Comparison of ENCODE assay signal across 26 cellular contexts in genomic region chr2:134190062-134190806, GRCh38.
DNase-seq lines count a peak whose midpoint lies in the region; ATAC-seq and TF ChIP-seq lines count a peak whose summit lies in the region.
"Had no signal": no experiment of that assay in that cellular context is flagged by ENCODE, and none has a peak within 500 bp of the region (broad histone marks: within the 10 kb centered on the region; RNA-seq: fewer than 3 reads in every experiment).

No MANE protein-coding gene starts in this region.

- no peak for ATAC-seq in T-helper 17 cell
- ATAC-seq in stimulated activated naive B cell treated with anti-CD40 and anti-IgM and Interleukin-4, amounts not matched to agents 10 μg/mL and 1 μg/mL and 100 μg/mL, for 72 hours (replicated peaks) = no peak
- ATAC-seq: HCT116; stimulated activated naive CD8-positive, alpha-beta T cell treated with anti-CD3 and anti-CD28 coated beads, Interleukin-15, Interleukin-2, amounts not matched to agents 100 U/mL and 50 U/mL, for 24 hours had no signal

- TF ChIP-seq POLR2A in suprapubic skin (IDR thresholded peaks at IDR 0.05) = no peak

- peaks cover 15% of the 10 kb centered on the region for H3K36me3 Mint-ChIP-seq in activated naive CD4-positive, alpha-beta T cell treated with anti-CD3 and anti-CD28 coated beads, Interleukin-2, amount 50 U/mL, for 24 hours
- peaks cover 16% of the 10 kb centered on the region for H3K36me3 Mint-ChIP-seq in activated naive CD4-positive, alpha-beta T cell treated with anti-CD3 and anti-CD28 coated beads for 36 hours (ENCODE audit: low read depth)
- H3K36me3 Mint-ChIP-seq in T-helper 17 cell (ENCODE audit: low read depth) = peaks cover 2% of the 10 kb centered on the region
- peaks cover 21 to 32% of the 10 kb centered on the region in 2 donors for H3K36me3 Mint-ChIP-seq in stimulated activated naive B cell treated with anti-CD40 and anti-IgM and Interleukin-4, amounts not matched to agents 10 μg/mL and 1 μg/mL and 100 μg/mL, for 72 hours

- peaks cover 5% of the 10 kb centered on the region for H3K9me3 Mint-ChIP-seq in activated naive CD4-positive, alpha-beta T cell treated with anti-CD3 and anti-CD28 coated beads, Interleukin-2, amount 50 U/mL, for 24 hours
- H3K9me3 Mint-ChIP-seq in activated naive CD4-positive, alpha-beta T cell treated with anti-CD3 and anti-CD28 coated beads for 36 hours = peaks cover 4% of the 10 kb centered on the region
- H3K9me3 Mint-ChIP-seq in stimulated activated naive B cell treated with anti-CD40 and anti-IgM and Interleukin-4, amounts not matched to agents 10 μg/mL and 1 μg/mL and 100 μg/mL, for 72 hours = peaks cover 3 to 5% of the 10 kb centered on the region in 2 donors
- H3K9me3 Mint-ChIP-seq: T-helper 1 cell treated with Interleukin-12 subunit alpha and Interleukin-12 subunit beta and Interleukin-4 antibody, amounts not matched to agents 30 μg/mL and 1 μg/mL, for 36 hours had no signal

- H3K4me1 ChIP-seq in hepatocyte (ENCODE audit: insufficient read depth) (peaks cover 4% of the 10 kb centered on the region), suprapubic skin (peaks cover 18% of the 10 kb centered on the region)
- H3K4me1 ChIP-seq: lower lobe of right lung, neural progenitor cell had no signal

- no peaks in the 10 kb centered on the region for H3K9me2 ChIP-seq in hepatocyte (replicated peaks; ENCODE audit: insufficient read depth)

- H3K27me3 Mint-ChIP-seq in activated naive CD4-positive, alpha-beta T cell treated with anti-CD3 and anti-CD28 coated beads, Interleukin-2, amount 50 U/mL, for 24 hours = no peaks in the 10 kb centered on the region
- H3K27me3 Mint-ChIP-seq in activated naive CD4-positive, alpha-beta T cell treated with anti-CD3 and anti-CD28 coated beads for 36 hours (ENCODE audit: low read depth) = no peaks in the 10 kb centered on the region
- no peaks in the 10 kb centered on the region for H3K27me3 Mint-ChIP-seq in T-helper 17 cell
- no peaks in the 10 kb centered on the region for H3K27me3 Mint-ChIP-seq in stimulated activated naive B cell treated with anti-CD40 and anti-IgM and Interleukin-4, amounts not matched to agents 10 μg/mL and 1 μg/mL and 100 μg/mL, for 72 hours
- H3K27me3 Mint-ChIP-seq: progenitor cell of endocrine pancreas had no signal

- H3K27ac ChIP-seq in hepatocyte (peak overlapping the region; percentile 56), suprapubic skin (no peak overlapping the region)
- H3K27ac ChIP-seq: adrenal gland, lower lobe of right lung, neural progenitor cell had no signal

- no peak overlapping the region for H3K4me2 ChIP-seq in hepatocyte
- H3K4me2 ChIP-seq: neural progenitor cell had no signal

- peaks cover 59% of the 10 kb centered on the region for H3K79me2 ChIP-seq in hepatocyte

- H3K4me3 Mint-ChIP-seq in activated naive CD4-positive, alpha-beta T cell treated with anti-CD3 and anti-CD28 coated beads, Interleukin-2, amount 50 U/mL, for 24 hours = no peak overlapping the region
- no peak overlapping the region for H3K4me3 Mint-ChIP-seq in activated naive CD4-positive, alpha-beta T cell treated with anti-CD3 and anti-CD28 coated beads for 36 hours
- H3K4me3 Mint-ChIP-seq in T-helper 17 cell = peak overlapping the region; percentile 41
- H3K4me3 Mint-ChIP-seq in stimulated activated naive B cell treated with anti-CD40 and anti-IgM and Interleukin-4, amounts not matched to agents 10 μg/mL and 1 μg/mL and 100 μg/mL, for 72 hours = no peak overlapping the region
- H3K4me3 Mint-ChIP-seq: neural progenitor cell; T-helper 1 cell treated with Interleukin-12 subunit alpha and Interleukin-12 subunit beta and Interleukin-4 antibody, amounts not matched to agents 30 μg/mL and 1 μg/mL, for 36 hours had no signal

- H3K4me1 Mint-ChIP-seq in activated naive CD4-positive, alpha-beta T cell treated with anti-CD3 and anti-CD28 coated beads, Interleukin-2, amount 50 U/mL, for 24 hours = peaks cover 63% of the 10 kb centered on the region
- peaks cover 34% of the 10 kb centered on the region for H3K4me1 Mint-ChIP-seq in activated naive CD4-positive, alpha-beta T cell treated with anti-CD3 and anti-CD28 coated beads for 36 hours (ENCODE audit: low read depth)
- H3K4me1 Mint-ChIP-seq in T-helper 17 cell = peaks cover 54% of the 10 kb centered on the region
- peaks cover 44 to 81% of the 10 kb centered on the region in 2 donors for H3K4me1 Mint-ChIP-seq in stimulated activated naive B cell treated with anti-CD40 and anti-IgM and Interleukin-4, amounts not matched to agents 10 μg/mL and 1 μg/mL and 100 μg/mL, for 72 hours

- no peak for TF ChIP-seq EP300 in suprapubic skin (IDR thresholded peaks at IDR 0.05)

- no peaks in the 10 kb centered on the region for H3K36me3 ChIP-seq in hepatocyte (replicated peaks; ENCODE audit: insufficient read depth, low read depth)
- no peaks in the 10 kb centered on the region for H3K36me3 ChIP-seq in suprapubic skin
- H3K36me3 ChIP-seq: adrenal gland, lower lobe of right lung, neural progenitor cell, tibial artery had no signal

- DNase-seq in activated naive CD4-positive, alpha-beta T cell treated with anti-CD3 and anti-CD28 coated beads for 36 hours = no peak
- DNase-seq in T-helper 17 cell (no peak), hepatocyte (ENCODE audit: low spot score) (no peak), GM20000 (ENCODE audit: low spot score) (no peak), NOMO-1 (lab: John Stamatoyannopoulos, UW; ENCODE audit: unreplicated experiment in 2 of 2) (no peak), suprapubic skin (ENCODE audit: low spot score in 2 of 2) (no peak)
- no peak for DNase-seq in stimulated activated naive B cell treated with anti-CD40 and anti-IgM and Interleukin-4, amounts not matched to agents 10 μg/mL and 1 μg/mL and 100 μg/mL, for 72 hours
- DNase-seq: 8988T; activated CD4-positive, alpha-beta T cell treated with anti-CD3 and anti-CD28 coated beads for 1 hour; activated gamma-delta T cell treated with Interleukin-2 at 50 U/mL for 16 hours; effector CD4-positive, alpha-beta T cell; KG1; kidney; lower lobe of right lung; NCI-H1417 treated with DMSO at 0.1 percent for 48 hours; NCI-H748 treated with DMSO at 0.1 percent for 48 hours; RPMI8226; stimulated activated CD4-positive, alpha-beta T cell treated with anti-CD3 and anti-CD28 coated beads, Interleukin-15, amount 100 ng/mL, for 24 hours; stimulated activated naive CD8-positive, alpha-beta T cell treated with anti-CD3 and anti-CD28 coated beads, Interleukin-15, Interleukin-2, amounts not matched to agents 100 U/mL and 50 U/mL, for 24 hours had no signal

- H3K9me3 ChIP-seq in T-helper 17 cell (ENCODE audit: control insufficient read depth, low read length, poor library complexity, severe bottlenecking) = no peaks in the 10 kb centered on the region
- H3K9me3 ChIP-seq in hepatocyte (ENCODE audit: low read depth) = no peaks in the 10 kb centered on the region
- H3K9me3 ChIP-seq in suprapubic skin = no peaks in the 10 kb centered on the region
- H3K9me3 ChIP-seq: adrenal gland, lower lobe of right lung, tibial artery had no signal

- TF ChIP-seq CTCF in hepatocyte (IDR thresholded peaks at IDR 0.05; ENCODE audit: poor library complexity) (no peak), GM20000 (IDR thresholded peaks at IDR 0.05; ENCODE audit: extremely low read depth, missing control alignments) (no peak), suprapubic skin (IDR thresholded peaks at IDR 0.05) (no peak)

- H3K27me3 ChIP-seq in hepatocyte (no peaks in the 10 kb centered on the region), suprapubic skin (no peaks in the 10 kb centered on the region)
- H3K27me3 ChIP-seq: adrenal gland, neural progenitor cell, tibial artery had no signal

- peak overlapping the region; percentile 80 for H3K27ac Mint-ChIP-seq in activated naive CD4-positive, alpha-beta T cell treated with anti-CD3 and anti-CD28 coated beads, Interleukin-2, amount 50 U/mL, for 24 hours
- no peak overlapping the region for H3K27ac Mint-ChIP-seq in activated naive CD4-positive, alpha-beta T cell treated with anti-CD3 and anti-CD28 coated beads for 36 hours
- peak overlapping the region; percentile 82 for H3K27ac Mint-ChIP-seq in T-helper 17 cell
- H3K27ac Mint-ChIP-seq in stimulated activated naive B cell treated with anti-CD40 and anti-IgM and Interleukin-4, amounts not matched to agents 10 μg/mL and 1 μg/mL and 100 μg/mL, for 72 hours = peak overlapping the region; percentile 42
- H3K27ac Mint-ChIP-seq: neural progenitor cell; progenitor cell of endocrine pancreas; T-helper 1 cell treated with Interleukin-12 subunit alpha and Interleukin-12 subunit beta and Interleukin-4 antibody, amounts not matched to agents 30 μg/mL and 1 μg/mL, for 36 hours had no signal

- CTCF ChIA-PET in activated naive CD4-positive, alpha-beta T cell treated with anti-CD3 and anti-CD28 coated beads for 36 hours (lab: Charles Lee) = no interaction called here

- no peak overlapping the region for H2AFZ ChIP-seq in hepatocyte
- H2AFZ ChIP-seq: neural progenitor cell had no signal

- WGBS in hepatocyte (ENCODE audit: low lambda C conversion rate, missing lambda C conversion rate) = 91% methylated on average over 4 of the region's 4 CpGs
- 97% methylated on average over 4 of the region's 4 CpGs for WGBS in suprapubic skin

- H3K4me3 ChIP-seq in hepatocyte (no peak overlapping the region), suprapubic skin (no peak overlapping the region)
- H3K4me3 ChIP-seq: adrenal gland, lower lobe of right lung, neural progenitor cell, tibial artery had no signal

- intact Hi-C loops in activated naive CD4-positive, alpha-beta T cell treated with anti-CD3 and anti-CD28 coated beads for 36 hours (cut with micrococcal nuclease) = no loop called here

- H4K20me1 ChIP-seq in hepatocyte (ENCODE audit: insufficient read depth, poor library complexity, severe bottlenecking) = no peaks in the 10 kb centered on the region
